Comparison of ENCODE assay signal across 17 cellular contexts in the genomic region with DNA sequence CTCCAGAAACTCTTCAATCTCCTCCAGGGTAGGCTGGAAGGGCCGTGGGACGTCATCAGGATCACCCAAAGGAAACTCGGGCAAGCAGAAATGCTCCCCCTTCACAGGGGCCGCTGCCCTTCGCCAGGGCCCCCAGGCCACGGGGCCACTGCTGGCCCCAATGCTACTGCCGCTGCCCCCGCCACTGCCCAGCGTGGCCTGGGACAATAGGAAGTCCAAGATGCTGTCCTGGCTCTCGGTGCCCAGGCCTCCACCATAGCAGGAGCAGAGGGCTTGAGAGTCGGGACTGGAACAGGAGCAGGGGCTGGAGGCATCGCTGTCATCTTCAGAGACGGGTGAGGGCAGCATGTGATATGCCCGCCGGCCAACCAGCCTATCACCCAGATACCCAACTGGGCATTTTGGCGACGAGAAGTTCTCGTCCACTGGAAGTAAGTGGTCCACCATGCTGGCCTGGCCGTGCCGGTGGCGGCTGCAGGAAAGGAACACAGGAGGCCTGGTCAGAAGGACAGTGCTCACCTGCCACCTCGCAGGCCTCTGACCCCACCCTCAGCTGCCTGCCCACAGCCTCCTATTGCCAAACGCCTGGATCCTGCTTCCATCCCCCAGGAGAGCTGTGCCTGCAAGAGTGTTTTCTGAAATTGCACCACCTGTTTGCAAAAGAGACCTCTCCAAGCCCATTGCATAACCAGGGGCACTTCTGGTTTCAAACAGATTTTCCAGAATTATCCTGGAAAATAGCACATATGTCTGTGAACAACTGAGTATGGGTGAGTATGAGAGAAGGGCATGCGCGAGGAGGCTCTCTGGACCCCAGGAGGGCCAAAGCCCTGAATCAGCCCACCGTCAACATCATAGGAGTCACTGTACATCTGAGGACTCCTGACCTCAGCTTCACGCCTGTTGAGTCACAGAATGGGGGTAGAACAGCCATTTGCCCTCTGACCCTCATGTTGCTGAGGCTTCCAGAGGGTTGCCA. TPM values are rescaled to one million over a fixed set of nuclear protein-coding genes. Genes with fewer than 3 reads are reported as not detected.
A peak's percentile ranks its signal among the peaks of the same experiment; 100 is the strongest.
DNase-seq lines count a peak whose midpoint lies in the region; ATAC-seq and TF ChIP-seq lines count a peak whose summit lies in the region.
"Had no signal": no experiment of that assay in that cellular context is flagged by ENCODE, and none has a peak within 500 bp of the region (broad histone marks: within the 10 kb centered on the region; RNA-seq: fewer than 3 reads in every experiment).

No MANE protein-coding gene starts in this region.

- peaks cover 0 to 4% of the 10 kb centered on the region in 2 donors for H3K27me3 ChIP-seq in Peyer's patch
- no peaks in the 10 kb centered on the region for H3K27me3 ChIP-seq in thyroid gland

- DNase-seq in ELR (ENCODE audit: low read depth) = peak; percentile 37
- DNase-seq in Peyer's patch = peak in 2 of 3 donors; percentile 42 to 45
- peak; percentile 85 to 88 for DNase-seq in foreskin fibroblast
- DNase-seq in posterior vena cava (ENCODE audit: low spot score) = peak; percentile 77
- DNase-seq in germinal center (ENCODE audit: low spot score) = no peak
- no peak for DNase-seq in mesothelial cell of epicardium (ENCODE audit: low spot score in 2 of 2, unreplicated experiment in 2 of 2)
- no peak for DNase-seq in thyroid gland
- DNase-seq: NCI-H2227 treated with DMSO at 0.1 percent for 48 hours; PC-3; stimulated activated CD4-positive, alpha-beta T cell treated with anti-CD3 and anti-CD28 coated beads, Interleukin-4, amount 100 ng/mL, for 24 hours; stimulated activated naive CD4-positive, alpha-beta T cell treated with Interleukin-2 at 50 U/mL for 16 hours; T-helper 9 cell had no signal

- H3K36me3 ChIP-seq in Peyer's patch (peaks cover 0 to 15% (median 0%) of the 10 kb centered on the region in 3 donors), thyroid gland (peaks cover 6 to 10% of the 10 kb centered on the region in 2 donors)

- H3K9me3 ChIP-seq in Peyer's patch (no peaks in the 10 kb centered on the region), thyroid gland (no peaks in the 10 kb centered on the region)

- no peak overlapping the region for H3K27ac Mint-ChIP-seq in mesothelial cell of epicardium
- H3K27ac Mint-ChIP-seq: activated naive CD8-positive, alpha-beta T cell had no signal

- H3K27ac ChIP-seq in Peyer's patch (no peak overlapping the region), thyroid gland (no peak overlapping the region)

- peaks cover 0 to 15% (median 4%) of the 10 kb centered on the region in 4 donors for H3K4me1 ChIP-seq in Peyer's patch
- H3K4me1 ChIP-seq in thyroid gland = peaks cover 7 to 17% of the 10 kb centered on the region in 2 donors

- TF ChIP-seq CTCF in Peyer's patch (IDR thresholded peaks at IDR 0.05) = no peak
- TF ChIP-seq CTCF in foreskin fibroblast (IDR thresholded peaks at IDR 0.05; ENCODE audit: low read depth, low read length) = no peak
- TF ChIP-seq CTCF in mesothelial cell of epicardium (IDR thresholded peaks at IDR 0.05; ENCODE audit: unreplicated experiment) = no peak
- no peak for TF ChIP-seq CTCF in thyroid gland (IDR thresholded peaks at IDR 0.05)

- H3K4me3 Mint-ChIP-seq in mesothelial cell of epicardium = no peak overlapping the region
- H3K4me3 Mint-ChIP-seq: activated naive CD8-positive, alpha-beta T cell had no signal

- ATAC-seq in HG03342 (IDR thresholded peaks at IDR 0.05; ENCODE audit: unreplicated experiment) = no peak
- ATAC-seq: PC-3 had no signal

- H3K4me3 ChIP-seq in Peyer's patch (no peak overlapping the region), foreskin fibroblast (ENCODE audit: low read depth in 1 of 2, low read length in 2 of 2) (no peak overlapping the region), thyroid gland (replicated peaks in 1 of 3) (no peak overlapping the region)

- WGBS in thyroid gland, 2 donors = 91% methylated on average over 13 to 27 of the region's 27 CpGs

- H3K9me3 Mint-ChIP-seq in mesothelial cell of epicardium = no peaks in the 10 kb centered on the region

- H3K36me3 Mint-ChIP-seq in mesothelial cell of epicardium = no peaks in the 10 kb centered on the region
- H3K36me3 Mint-ChIP-seq: activated naive CD8-positive, alpha-beta T cell had no signal

- TF ChIP-seq POLR2A in Peyer's patch (IDR thresholded peaks at IDR 0.05) = no peak
- TF ChIP-seq POLR2A in thyroid gland (IDR thresholded peaks at IDR 0.05) = no peak

- peaks cover 10% of the 10 kb centered on the region for H3K4me1 Mint-ChIP-seq in mesothelial cell of epicardium

- intact Hi-C loops in posterior vena cava (cut with DNase I) (loop anchor here (10.0 kb wide), 1 partner anchor 88 kb away; no protein-coding TSS in a partner anchor), thyroid gland (cut with DNase I) (no loop called here)

- H3K27me3 Mint-ChIP-seq in mesothelial cell of epicardium (ENCODE audit: low read depth) = peaks cover 8% of the 10 kb centered on the region

RNA-seq across cellular contexts. Expression of gene KLF15, which starts 4.4 kb away (rescaled TPM):
- total RNA-seq in Peyer's patch (10 to 100 TPM in 1 of 4 donors, 1 to 10 TPM in 3; 3.3 to 10.9 (median 9.4) TPM), posterior vena cava (10 to 100 TPM; 10.6 to 15.5 TPM), mesothelial cell of epicardium (1.1 to 1.9 TPM (median 1.4 TPM) in 3 replicates), thyroid gland (10 to 100 TPM; 20.6 to 49.2 (median 27.5) TPM)
- total RNA-seq: PC-3 had no signal

RNA-seq across cellular contexts. Expression of gene CFAP100, which starts 41.9 kb away (rescaled TPM):
- not detected for total RNA-seq in Peyer's patch
- not detected for total RNA-seq in posterior vena cava
- not detected in 3 replicates for total RNA-seq in mesothelial cell of epicardium
- not detected for total RNA-seq in thyroid gland
- total RNA-seq: G401, M059J, osteocyte, PC-3 had no signal

Comparison
In these comparisons a context has a peak if more than half of its experiments do, and no peak if none do; other contexts are left out.
1. DNase-seq: peak in ELR (single experiment), Peyer's patch (2 of 3), foreskin fibroblast (2 of 2) and posterior vena cava (single experiment); none in germinal center (single experiment), mesothelial cell of epicardium (0 of 2) and thyroid gland (0 of 2).